In genomic region chr19:48856921-48857320, GRCh38 we compare ENCODE assay signal across 24 cellular contexts. TPM values are rescaled to one million over a fixed set of nuclear protein-coding genes. Genes with fewer than 3 reads are reported as not detected.
"Had no signal": no experiment of that assay in that cellular context is flagged by ENCODE, and none has a peak within 500 bp of the region (broad histone marks: within the 10 kb centered on the region; RNA-seq: fewer than 3 reads in every experiment).

No MANE protein-coding gene starts in this region.

- H3K27ac ChIP-seq: breast epithelium, gastrocnemius medialis, heart right ventricle, left lung had no signal

- FAIRE-seq: TTC549, urothelium cell line had no signal

- H3K9me3 ChIP-seq: breast epithelium, gastrocnemius medialis, heart right ventricle, left lung, mucosa of descending colon, tibial nerve had no signal

- DNase-seq: activated CD4-positive, alpha-beta T cell treated with anti-CD3 and anti-CD28 coated beads, Interleukin-2, amount 50 U/mL, for 48 hours; activated naive CD8-positive, alpha-beta T cell treated with anti-CD3 and anti-CD28 coated beads, Interleukin-2, amount 10 ng/mL, durations not matched to agents 7 days and 5 days; activated T-cell treated with anti-CD3 and anti-CD28 coated beads for 4 hours; anterior cingulate cortex; cerebellar nuclear complex; cortex of kidney; effector CD4-positive, alpha-beta T cell; gastrocnemius medialis; heart right ventricle; left lung; mucosa of descending colon; natural killer cell; posterior cingulate gyrus; retina; stimulated activated naive CD8-positive, alpha-beta T cell treated with anti-CD3 and anti-CD28 coated beads, Interleukin-15, Interleukin-2, amounts not matched to agents 100 U/mL and 50 U/mL, for 24 hours; substantia nigra had no signal

- H3K4me1 ChIP-seq: breast epithelium, gastrocnemius medialis had no signal

- H3K27ac Mint-ChIP-seq: activated naive CD8-positive, alpha-beta T cell treated with anti-CD3 and anti-CD28 coated beads, Interleukin-2, amount 10 ng/mL, durations not matched to agents 7 days and 5 days; activated T-helper 1 cell treated with anti-CD3 and anti-CD28 coated beads, Interleukin-12 subunit alpha, Interleukin-12 subunit beta, Interleukin-2, Interleukin-4 antibody, amounts not matched to agents 30 ng/mL and 10 ng/mL and 1 ng/mL, durations not matched to agents 14 hours and 24 hours and 36 hours; natural killer cell; T-helper 2 cell treated with Interferon-gamma antibody and Interleukin-4, amounts not matched to agents 5 μg/mL and 100 μg/mL, for 36 hours had no signal

- H3K36me3 ChIP-seq: breast epithelium, gastrocnemius medialis, left lung had no signal

- ATAC-seq: gastrocnemius medialis; heart right ventricle; left lung; mucosa of descending colon; natural killer cell; stimulated activated naive CD8-positive, alpha-beta T cell treated with anti-CD3 and anti-CD28 coated beads, Interleukin-15, Interleukin-2, amounts not matched to agents 100 U/mL and 50 U/mL, for 24 hours had no signal

- H3K9me3 Mint-ChIP-seq: activated naive CD8-positive, alpha-beta T cell treated with anti-CD3 and anti-CD28 coated beads, Interleukin-2, amount 10 ng/mL, durations not matched to agents 7 days and 5 days; activated T-helper 1 cell treated with anti-CD3 and anti-CD28 coated beads, Interleukin-12 subunit alpha, Interleukin-12 subunit beta, Interleukin-2, Interleukin-4 antibody, amounts not matched to agents 30 ng/mL and 10 ng/mL and 1 ng/mL, durations not matched to agents 14 hours and 24 hours and 36 hours; natural killer cell; T-helper 2 cell treated with Interferon-gamma antibody and Interleukin-4, amounts not matched to agents 5 μg/mL and 100 μg/mL, for 36 hours had no signal

- H3K4me3 Mint-ChIP-seq: activated naive CD8-positive, alpha-beta T cell treated with anti-CD3 and anti-CD28 coated beads, Interleukin-2, amount 10 ng/mL, durations not matched to agents 7 days and 5 days; activated T-helper 1 cell treated with anti-CD3 and anti-CD28 coated beads, Interleukin-12 subunit alpha, Interleukin-12 subunit beta, Interleukin-2, Interleukin-4 antibody, amounts not matched to agents 30 ng/mL and 10 ng/mL and 1 ng/mL, durations not matched to agents 14 hours and 24 hours and 36 hours; natural killer cell; T-helper 2 cell treated with Interferon-gamma antibody and Interleukin-4, amounts not matched to agents 5 μg/mL and 100 μg/mL, for 36 hours had no signal

- H3K36me3 Mint-ChIP-seq: activated naive CD8-positive, alpha-beta T cell treated with anti-CD3 and anti-CD28 coated beads, Interleukin-2, amount 10 ng/mL, durations not matched to agents 7 days and 5 days; natural killer cell had no signal

- H3K27me3 ChIP-seq: breast epithelium, gastrocnemius medialis, heart right ventricle, left lung, tibial nerve had no signal

- H3K4me3 ChIP-seq: breast epithelium, gastrocnemius medialis, heart right ventricle, left lung, mucosa of descending colon, tibial nerve had no signal

RNA-seq across cellular contexts. Expression of gene TULP2, which starts 41.6 kb away (rescaled TPM):
- total RNA-seq: activated T-helper 1 cell treated with anti-CD3 and anti-CD28 coated beads, Interleukin-12 subunit alpha, Interleukin-12 subunit beta, Interleukin-2, Interleukin-4 antibody, amounts not matched to agents 30 ng/mL and 10 ng/mL and 1 ng/mL, durations not matched to agents 14 hours and 24 hours and 36 hours; gastrocnemius medialis; kidney epithelial cell; natural killer cell; skeletal muscle tissue had no signal
